20 cellular contexts compared by ENCODE assay signal in genomic region chr10:44186150-44186549, GRCh38.
DNase-seq lines count a peak whose midpoint lies in the region; ATAC-seq and TF ChIP-seq lines count a peak whose summit lies in the region.
"Had no signal": no experiment of that assay in that cellular context is flagged by ENCODE, and none has a peak within 500 bp of the region (broad histone marks: within the 10 kb centered on the region; RNA-seq: fewer than 3 reads in every experiment).

No MANE protein-coding gene starts in this region.

- H3K27me3 ChIP-seq in adipocyte (replicated peaks; ENCODE audit: control insufficient read depth, insufficient read depth, low read length), result no peaks in the 10 kb centered on the region
- H3K27me3 ChIP-seq: adrenal gland, hepatocyte had no signal

- H3K4me3 ChIP-seq in adipocyte (ENCODE audit: low read length), result no peak overlapping the region
- no peak overlapping the region for H3K4me3 ChIP-seq in fibroblast of the aortic adventitia (ENCODE audit: low read depth, low read length)
- H3K4me3 ChIP-seq in coronary artery, result no peak overlapping the region
- H3K4me3 ChIP-seq: adrenal gland, hepatocyte had no signal

- H3K9me3 ChIP-seq in adipocyte (ENCODE audit: control insufficient read depth, low read length), result peaks cover 7% of the 10 kb centered on the region
- H3K9me3 ChIP-seq: adrenal gland had no signal

- peak; percentile 94 for ATAC-seq in sciatic nerve
- ATAC-seq in HG02981 (IDR thresholded peaks at IDR 0.05; ENCODE audit: unreplicated experiment), result no peak

- DNase-seq in GM04504 (ENCODE audit: low read depth), result peak; percentile 47
- peak; percentile 76 for DNase-seq in adipocyte (ENCODE audit: low read depth)
- DNase-seq in fibroblast of the aortic adventitia (ENCODE audit: low read depth), result peak; percentile 78
- no peak for DNase-seq in sciatic nerve (ENCODE audit: low spot score)
- DNase-seq in NCI-H1930 (lab: John Stamatoyannopoulos, UW), result no peak
- no peak for DNase-seq in coronary artery (ENCODE audit: low spot score)
- DNase-seq: activated CD4-positive, alpha-beta T cell treated with anti-CD3 and anti-CD28 coated beads, Interleukin-2, amount 50 U/mL, for 4 hours; activated gamma-delta T cell; adrenal gland; Caco-2; effector CD8-positive, alpha-beta T cell; NCI-H146; NCI-H2171 treated with DMSO at 0.1 percent for 48 hours; NCI-H526; SHP77 treated with DMSO at 0.1 percent for 48 hours; stimulated activated CD4-positive, alpha-beta T cell treated with anti-CD3 and anti-CD28 coated beads, Interleukin-12 subunit alpha, Interleukin-12 subunit beta, amount 100 ng/mL, for 4 hours; trophoblast cell had no signal

- H3K4me1 ChIP-seq in adipocyte (ENCODE audit: control insufficient read depth, insufficient read depth, low read length), result peaks cover 28% of the 10 kb centered on the region
- H3K4me1 ChIP-seq: adrenal gland, Caco-2 had no signal

- H3K27ac ChIP-seq in coronary artery, result no peak overlapping the region
- H3K27ac ChIP-seq: adrenal gland, hepatocyte, VCaP had no signal

- intact Hi-C loops in sciatic nerve (cut with DNase I), result no loop called here

- H3K9ac ChIP-seq in adipocyte (ENCODE audit: low read length), result no peak overlapping the region

- H3K36me3 ChIP-seq in adipocyte (ENCODE audit: control insufficient read depth, insufficient read depth, low read length, severe bottlenecking), result no peaks in the 10 kb centered on the region
- H3K36me3 ChIP-seq: adrenal gland had no signal

- TF ChIP-seq CTCF in fibroblast of the aortic adventitia (IDR thresholded peaks at IDR 0.05; ENCODE audit: insufficient read depth, low read length) (no peak), coronary artery (IDR thresholded peaks at IDR 0.05) (no peak)

Comparison
In these comparisons a context has a peak if more than half of its experiments do, and no peak if none do; other contexts are left out.
1. DNase-seq: peak in GM04504 (single experiment), adipocyte (single experiment) and fibroblast of the aortic adventitia (single experiment); none in sciatic nerve (single experiment), NCI-H1930 (0 of 2) and coronary artery (single experiment).